ENCODE assay signal across 1 cellular context in the genomic region with DNA sequence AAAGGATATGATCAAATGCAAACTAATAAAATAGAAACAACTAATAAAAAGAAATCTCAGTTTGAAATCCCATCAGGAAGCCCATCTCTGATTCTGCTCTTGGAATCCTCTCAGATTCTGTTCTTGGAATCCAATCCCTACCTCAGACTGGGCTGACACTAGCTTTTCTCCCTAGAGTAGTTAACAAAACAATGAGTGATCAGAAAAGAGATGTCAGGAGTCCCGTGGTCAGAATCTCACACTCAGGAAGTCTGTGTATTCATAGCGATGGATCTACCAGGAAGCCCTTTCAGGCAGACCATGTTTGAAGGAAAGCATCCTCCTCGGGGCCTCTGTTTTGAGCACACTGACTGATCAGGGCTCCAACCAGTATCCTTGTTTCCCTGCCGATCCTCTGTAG.
A peak's percentile ranks its signal among the peaks of the same experiment; 100 is the strongest.
TF ChIP-seq lines count a peak whose summit lies in the region.

No MANE protein-coding gene starts in this region.

TF ChIP-seq in GM23338, 12 proteins besides CTCF, POLR2A, EP300 and RAD21:
- TF ChIP-seq, protein P1, sequence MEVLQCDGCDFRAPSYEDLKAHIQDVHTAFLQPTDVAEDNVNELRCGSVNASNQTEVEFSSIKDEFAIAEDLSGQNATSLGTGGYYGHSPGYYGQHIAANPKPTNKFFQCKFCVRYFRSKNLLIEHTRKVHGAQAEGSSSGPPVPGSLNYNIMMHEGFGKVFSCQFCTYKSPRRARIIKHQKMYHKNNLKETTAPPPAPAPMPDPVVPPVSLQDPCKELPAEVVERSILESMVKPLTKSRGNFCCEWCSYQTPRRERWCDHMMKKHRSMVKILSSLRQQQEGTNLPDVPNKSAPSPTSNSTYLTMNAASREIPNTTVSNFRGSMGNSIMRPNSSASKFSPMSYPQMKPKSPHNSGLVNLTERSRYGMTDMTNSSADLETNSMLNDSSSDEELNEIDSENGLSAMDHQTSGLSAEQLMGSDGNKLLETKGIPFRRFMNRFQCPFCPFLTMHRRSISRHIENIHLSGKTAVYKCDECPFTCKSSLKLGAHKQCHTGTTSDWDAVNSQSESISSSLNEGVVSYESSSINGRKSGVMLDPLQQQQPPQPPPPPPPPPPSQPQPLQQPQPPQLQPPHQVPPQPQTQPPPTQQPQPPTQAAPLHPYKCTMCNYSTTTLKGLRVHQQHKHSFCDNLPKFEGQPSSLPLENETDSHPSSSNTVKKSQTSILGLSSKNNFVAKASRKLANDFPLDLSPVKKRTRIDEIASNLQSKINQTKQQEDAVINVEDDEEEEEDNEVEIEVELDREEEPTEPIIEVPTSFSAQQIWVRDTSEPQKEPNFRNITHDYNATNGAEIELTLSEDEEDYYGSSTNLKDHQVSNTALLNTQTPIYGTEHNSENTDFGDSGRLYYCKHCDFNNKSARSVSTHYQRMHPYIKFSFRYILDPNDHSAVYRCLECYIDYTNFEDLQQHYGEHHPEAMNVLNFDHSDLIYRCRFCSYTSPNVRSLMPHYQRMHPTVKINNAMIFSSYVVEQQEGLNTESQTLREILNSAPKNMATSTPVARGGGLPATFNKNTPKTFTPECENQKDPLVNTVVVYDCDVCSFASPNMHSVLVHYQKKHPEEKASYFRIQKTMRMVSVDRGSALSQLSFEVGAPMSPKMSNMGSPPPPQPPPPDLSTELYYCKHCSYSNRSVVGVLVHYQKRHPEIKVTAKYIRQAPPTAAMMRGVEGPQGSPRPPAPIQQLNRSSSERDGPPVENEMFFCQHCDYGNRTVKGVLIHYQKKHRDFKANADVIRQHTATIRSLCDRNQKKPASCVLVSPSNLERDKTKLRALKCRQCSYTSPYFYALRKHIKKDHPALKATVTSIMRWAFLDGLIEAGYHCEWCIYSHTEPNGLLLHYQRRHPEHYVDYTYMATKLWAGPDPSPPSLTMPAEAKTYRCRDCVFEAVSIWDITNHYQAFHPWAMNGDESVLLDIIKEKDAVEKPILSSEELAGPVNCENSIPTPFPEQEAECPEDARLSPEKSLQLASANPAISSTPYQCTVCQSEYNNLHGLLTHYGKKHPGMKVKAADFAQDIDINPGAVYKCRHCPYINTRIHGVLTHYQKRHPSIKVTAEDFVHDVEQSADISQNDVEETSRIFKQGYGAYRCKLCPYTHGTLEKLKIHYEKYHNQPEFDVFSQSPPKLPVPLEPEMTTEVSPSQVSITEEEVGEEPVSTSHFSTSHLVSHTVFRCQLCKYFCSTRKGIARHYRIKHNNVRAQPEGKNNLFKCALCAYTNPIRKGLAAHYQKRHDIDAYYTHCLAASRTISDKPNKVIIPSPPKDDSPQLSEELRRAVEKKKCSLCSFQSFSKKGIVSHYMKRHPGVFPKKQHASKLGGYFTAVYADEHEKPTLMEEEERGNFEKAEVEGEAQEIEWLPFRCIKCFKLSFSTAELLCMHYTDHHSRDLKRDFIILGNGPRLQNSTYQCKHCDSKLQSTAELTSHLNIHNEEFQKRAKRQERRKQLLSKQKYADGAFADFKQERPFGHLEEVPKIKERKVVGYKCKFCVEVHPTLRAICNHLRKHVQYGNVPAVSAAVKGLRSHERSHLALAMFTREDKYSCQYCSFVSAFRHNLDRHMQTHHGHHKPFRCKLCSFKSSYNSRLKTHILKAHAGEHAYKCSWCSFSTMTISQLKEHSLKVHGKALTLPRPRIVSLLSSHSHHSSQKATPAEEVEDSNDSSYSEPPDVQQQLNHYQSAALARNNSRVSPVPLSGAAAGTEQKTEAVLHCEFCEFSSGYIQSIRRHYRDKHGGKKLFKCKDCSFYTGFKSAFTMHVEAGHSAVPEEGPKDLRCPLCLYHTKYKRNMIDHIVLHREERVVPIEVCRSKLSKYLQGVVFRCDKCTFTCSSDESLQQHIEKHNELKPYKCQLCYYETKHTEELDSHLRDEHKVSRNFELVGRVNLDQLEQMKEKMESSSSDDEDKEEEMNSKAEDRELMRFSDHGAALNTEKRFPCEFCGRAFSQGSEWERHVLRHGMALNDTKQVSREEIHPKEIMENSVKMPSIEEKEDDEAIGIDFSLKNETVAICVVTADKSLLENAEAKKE (CRISPR knock-in tag; IDR thresholded peaks at IDR 0.05), result peak; percentile 85
- TF ChIP-seq ZNF331 (CRISPR knock-in tag; IDR thresholded peaks at IDR 0.05; ENCODE audit: low read depth), result no peak
